Comparison of ENCODE assay signal across 10 cellular contexts in the genomic region with DNA sequence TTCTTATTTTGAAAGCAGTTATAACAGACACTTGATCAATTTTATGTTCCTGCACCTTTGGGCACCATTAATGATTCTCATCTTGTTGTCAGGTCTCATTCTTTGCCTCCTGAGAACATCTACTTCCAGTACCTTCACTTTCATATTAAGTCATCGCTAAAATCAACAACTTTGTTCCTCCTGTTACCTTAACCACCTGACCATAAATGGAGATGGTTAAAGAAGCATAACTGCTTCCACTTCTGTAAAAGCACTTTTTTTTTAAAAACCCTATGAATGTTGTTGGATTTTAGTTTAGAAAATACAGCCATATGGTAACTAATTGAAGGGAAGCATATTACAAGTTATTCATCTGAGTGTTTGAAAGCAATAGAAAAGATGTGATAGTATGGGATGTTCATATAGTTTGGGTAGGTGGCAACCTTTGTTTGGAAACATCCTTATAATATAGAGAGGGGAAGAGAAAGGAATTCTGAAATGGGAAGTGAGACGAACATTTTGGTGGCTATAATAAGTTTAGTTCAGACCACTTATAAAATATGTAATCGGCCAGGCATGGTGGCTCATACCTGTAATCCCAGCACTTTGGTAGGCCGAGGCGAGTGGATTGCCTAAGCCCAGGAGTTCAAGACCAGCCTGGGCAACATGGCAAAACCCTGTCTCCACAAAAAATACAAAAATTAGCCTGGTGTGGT. TPM values are rescaled to one million over a fixed set of nuclear protein-coding genes. Genes with fewer than 3 reads are reported as not detected.
DNase-seq lines count a peak whose midpoint lies in the region; ATAC-seq and TF ChIP-seq lines count a peak whose summit lies in the region.
"Had no signal": no experiment of that assay in that cellular context is flagged by ENCODE, and none has a peak within 500 bp of the region (broad histone marks: within the 10 kb centered on the region; RNA-seq: fewer than 3 reads in every experiment).

No MANE protein-coding gene starts in this region.

- H3K36me3 Mint-ChIP-seq in activated naive CD8-positive, alpha-beta T cell treated with anti-CD3 and anti-CD28 coated beads, Interleukin-2, amount 10 ng/mL, durations not matched to agents 7 days and 5 days: peaks cover 25% of the 10 kb centered on the region

- H3K27me3 ChIP-seq in WERI-Rb-1 (ENCODE audit: insufficient read depth, low read depth, severe bottlenecking) (no peaks in the 10 kb centered on the region), osteoblast (ENCODE audit: insufficient read depth, low read length) (no peaks in the 10 kb centered on the region)

- no peak for DNase-seq in activated naive CD8-positive, alpha-beta T cell treated with anti-CD3 and anti-CD28 coated beads, Interleukin-2, amount 10 ng/mL, durations not matched to agents 7 days and 5 days
- no peak for DNase-seq in NCI-H2081 (lab: John Stamatoyannopoulos, UW)
- no peak for DNase-seq in WERI-Rb-1
- DNase-seq in osteoblast (ENCODE audit: insufficient read length, low spot score, missing footprints): no peak
- no peak for DNase-seq in HPDE6-E6E7 (ENCODE audit: extremely low spot score)
- DNase-seq: KBM-7 had no signal

- peaks cover 3% of the 10 kb centered on the region for H3K9me3 Mint-ChIP-seq in activated naive CD8-positive, alpha-beta T cell treated with anti-CD3 and anti-CD28 coated beads, Interleukin-2, amount 10 ng/mL, durations not matched to agents 7 days and 5 days
- H3K9me3 Mint-ChIP-seq: dendritic cell treated with granulocyte-macrophage colony-stimulating factor and Interleukin-4, amounts not matched to agents 40 ng/mL and 50 ng/mL, for 4 days had no signal

- no peak overlapping the region for H3K4me3 ChIP-seq in WERI-Rb-1 (ENCODE audit: low read depth, low read length)
- no peak overlapping the region for H3K4me3 ChIP-seq in osteoblast (ENCODE audit: insufficient read depth, low read length)

- H3K4me1 Mint-ChIP-seq in activated naive CD8-positive, alpha-beta T cell treated with anti-CD3 and anti-CD28 coated beads, Interleukin-2, amount 10 ng/mL, durations not matched to agents 7 days and 5 days: peaks cover 28% of the 10 kb centered on the region

- H3K4me1 ChIP-seq in osteoblast (ENCODE audit: insufficient read depth, low read length): no peaks in the 10 kb centered on the region

- peak overlapping the region; percentile 74 for H3K27ac Mint-ChIP-seq in activated naive CD8-positive, alpha-beta T cell treated with anti-CD3 and anti-CD28 coated beads, Interleukin-2, amount 10 ng/mL, durations not matched to agents 7 days and 5 days
- H3K27ac Mint-ChIP-seq: dendritic cell treated with granulocyte-macrophage colony-stimulating factor and Interleukin-4, amounts not matched to agents 40 ng/mL and 50 ng/mL, for 4 days had no signal

- POLR2A ChIA-PET in activated naive CD8-positive, alpha-beta T cell treated with anti-CD3 and anti-CD28 coated beads, Interleukin-2, amount 10 ng/mL, durations not matched to agents 7 days and 5 days (lab: Charles Lee): interaction anchor here (0.8 kb wide), 1 partner anchor 54 kb away, joined by 4 read pairs; the partner anchor contains the start of gene AFG1L

- H4K20me1 ChIP-seq in osteoblast (ENCODE audit: insufficient read depth, low read length): no peaks in the 10 kb centered on the region

- H3K79me2 ChIP-seq in osteoblast (ENCODE audit: insufficient read depth, low read length): no peaks in the 10 kb centered on the region

- H3K9me3 ChIP-seq in WERI-Rb-1 (ENCODE audit: severe bottlenecking) (no peaks in the 10 kb centered on the region), osteoblast (ENCODE audit: low read depth, low read length) (no peaks in the 10 kb centered on the region)

- no peak overlapping the region for H3K4me2 ChIP-seq in osteoblast (ENCODE audit: insufficient read depth, low read length)

- peak overlapping the region; percentile 52 for H3K4me3 Mint-ChIP-seq in activated naive CD8-positive, alpha-beta T cell treated with anti-CD3 and anti-CD28 coated beads, Interleukin-2, amount 10 ng/mL, durations not matched to agents 7 days and 5 days
- H3K4me3 Mint-ChIP-seq: dendritic cell treated with granulocyte-macrophage colony-stimulating factor and Interleukin-4, amounts not matched to agents 40 ng/mL and 50 ng/mL, for 4 days had no signal

- TF ChIP-seq CTCF in WERI-Rb-1 (IDR thresholded peaks at IDR 0.05; ENCODE audit: low read depth, low read length): no peak
- no peak for TF ChIP-seq CTCF in osteoblast (IDR thresholded peaks at IDR 0.05; ENCODE audit: extremely low read depth, low read depth, low read length)

- H3K36me3 ChIP-seq in WERI-Rb-1 (no peaks in the 10 kb centered on the region), osteoblast (ENCODE audit: insufficient read depth, low read length) (no peaks in the 10 kb centered on the region)

- ATAC-seq in GM18861 (IDR thresholded peaks at IDR 0.05; ENCODE audit: unreplicated experiment): peak; percentile 94
- peak; percentile 89 for ATAC-seq in GM21423 (IDR thresholded peaks at IDR 0.05; ENCODE audit: unreplicated experiment)
- peak; percentile 91 for ATAC-seq in HG03159 (IDR thresholded peaks at IDR 0.05; ENCODE audit: unreplicated experiment)
- peak; percentile 96 for ATAC-seq in activated naive CD8-positive, alpha-beta T cell treated with anti-CD3 and anti-CD28 coated beads, Interleukin-2, amount 10 ng/mL, durations not matched to agents 7 days and 5 days (ENCODE audit: low read depth)

- no peak overlapping the region for H3K27ac ChIP-seq in WERI-Rb-1
- H3K27ac ChIP-seq in osteoblast (ENCODE audit: low read depth, low read length): no peak overlapping the region

- H3K27me3 Mint-ChIP-seq in activated naive CD8-positive, alpha-beta T cell treated with anti-CD3 and anti-CD28 coated beads, Interleukin-2, amount 10 ng/mL, durations not matched to agents 7 days and 5 days: no peaks in the 10 kb centered on the region
- H3K27me3 Mint-ChIP-seq: dendritic cell treated with granulocyte-macrophage colony-stimulating factor and Interleukin-4, amounts not matched to agents 40 ng/mL and 50 ng/mL, for 4 days had no signal

- H2AFZ ChIP-seq in osteoblast (ENCODE audit: low read length): no peak overlapping the region

RNA-seq across cellular contexts. Expression of gene AFG1L, which starts 53.9 kb away (rescaled TPM):
- total RNA-seq in activated naive CD8-positive, alpha-beta T cell treated with anti-CD3 and anti-CD28 coated beads, Interleukin-2, amount 10 ng/mL, durations not matched to agents 7 days and 5 days: 1 to 10 TPM; 4.9 to 5.5 TPM
- total RNA-seq in osteoblast: 4.0 and 8.0 TPM in 2 replicates
